In the genomic region with DNA sequence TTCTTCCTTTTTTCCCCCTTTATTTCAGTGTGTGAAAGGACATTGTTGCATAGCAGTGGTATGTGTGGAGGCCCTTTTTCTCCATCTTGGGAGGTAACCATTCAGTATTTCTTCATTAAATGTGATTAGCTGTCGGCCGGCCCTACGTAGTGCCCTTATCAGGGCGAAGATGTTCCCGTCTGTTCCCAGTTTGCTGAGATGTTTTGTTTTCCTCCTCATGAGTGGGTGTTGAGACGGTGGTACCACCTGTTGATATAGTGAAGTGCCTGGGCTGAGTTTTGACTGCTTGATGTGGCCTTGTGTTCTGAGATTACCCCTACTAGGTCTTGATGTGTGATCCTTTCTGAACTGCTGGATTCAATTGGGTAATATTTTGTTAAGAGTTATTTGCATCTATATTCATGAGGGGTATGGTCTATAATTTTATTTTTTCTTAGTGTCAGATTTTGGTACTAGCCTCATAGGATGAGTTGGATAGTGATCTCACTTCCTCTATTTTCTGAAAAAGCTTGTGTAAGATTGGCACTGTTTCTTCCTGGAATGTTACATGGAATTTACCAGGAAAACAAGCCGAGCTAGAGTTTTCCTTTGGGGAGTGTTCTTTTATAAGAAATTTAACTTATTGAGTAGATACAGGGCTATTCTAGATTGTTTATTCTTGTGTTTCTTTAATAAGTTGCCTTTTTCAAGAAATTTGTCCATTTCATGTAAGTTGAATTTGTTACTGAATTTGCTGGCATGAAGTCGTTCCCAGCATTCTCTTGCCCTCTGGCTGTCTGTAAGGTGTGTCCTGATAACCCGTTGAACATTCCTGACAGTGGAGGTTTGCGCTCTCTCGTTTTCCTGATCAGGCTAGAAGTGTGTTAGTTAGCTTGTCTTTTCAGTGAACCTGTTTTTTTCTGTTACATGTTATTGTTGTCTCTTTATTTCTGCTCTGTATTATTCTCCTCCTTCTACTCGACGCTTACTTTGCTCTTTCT, we compare ENCODE assay signal across 14 cellular contexts. TPM values are rescaled to one million over a fixed set of nuclear protein-coding genes. Genes with fewer than 3 reads are reported as not detected.
DNase-seq lines count a peak whose midpoint lies in the region; ATAC-seq and TF ChIP-seq lines count a peak whose summit lies in the region.
"Had no signal": no experiment of that assay in that cellular context is flagged by ENCODE, and none has a peak within 500 bp of the region (broad histone marks: within the 10 kb centered on the region; RNA-seq: fewer than 3 reads in every experiment).

No MANE protein-coding gene starts in this region.

- no peaks in the 10 kb centered on the region for H3K27me3 Mint-ChIP-seq in natural killer cell treated with Interleukin-12 subunit alpha and Interleukin-12 subunit beta and Interleukin-15 and Interleukin-18, amount 100 ng/mL, for 72 hours
- H3K27me3 Mint-ChIP-seq in natural killer cell (ENCODE audit: low read depth in 2 of 2), result no peaks in the 10 kb centered on the region
- no peaks in the 10 kb centered on the region; the same call in 1 of the 2 replicates for H3K27me3 Mint-ChIP-seq in WTC11 (ENCODE audit: low read depth)
- H3K27me3 Mint-ChIP-seq: activated naive CD4-positive, alpha-beta T cell treated with anti-CD3 and anti-CD28 coated beads, Interleukin-2, amount 50 U/mL, for 24 hours had no signal

- POLR2A ChIA-PET in WTC11 (lab: Charles Lee), result no interaction called here

- H3K4me1 ChIP-seq in Peyer's patch, result peaks cover 0 to 13% (median 3%) of the 10 kb centered on the region in 4 donors

- no peak for DNase-seq in natural killer cell treated with Interleukin-12 subunit alpha and Interleukin-12 subunit beta and Interleukin-15 and Interleukin-18, amount 100 ng/mL, for 72 hours (ENCODE audit: low spot score)
- no peak for DNase-seq in natural killer cell
- no peak for DNase-seq in WTC11 (ENCODE audit: low spot score)
- peak; percentile 31 for DNase-seq in kidney glomerular epithelial cell (lab: John Stamatoyannopoulos, UW)
- no peak for DNase-seq in Peyer's patch
- no peak for DNase-seq in stimulated activated CD4-positive, alpha-beta T cell treated with anti-CD3 and anti-CD28 coated beads, Interleukin-15, amount 100 ng/mL, for 24 hours
- no peak for DNase-seq in mesenteric fat pad (ENCODE audit: low spot score)
- DNase-seq: activated CD4-positive, alpha-beta T cell treated with anti-CD3 and anti-CD28 coated beads, Interleukin-2, amount 50 U/mL, for 4 hours; NCI-H2029 treated with DMSO at 0.1 percent for 48 hours; RPMI8226 had no signal

- ATAC-seq in natural killer cell treated with Interleukin-12 subunit alpha and Interleukin-12 subunit beta and Interleukin-15 and Interleukin-18, amount 100 ng/mL, for 72 hours, result no peak
- no peak for ATAC-seq in natural killer cell
- ATAC-seq in WTC11, result no peak
- ATAC-seq in GM21447 (IDR thresholded peaks at IDR 0.05; ENCODE audit: unreplicated experiment), result no peak
- ATAC-seq: psoas muscle had no signal

- peak overlapping the region; percentile 17 for H3K4me3 Mint-ChIP-seq in natural killer cell treated with Interleukin-12 subunit alpha and Interleukin-12 subunit beta and Interleukin-15 and Interleukin-18, amount 100 ng/mL, for 72 hours
- H3K4me3 Mint-ChIP-seq in natural killer cell (no peak overlapping the region), WTC11 (no peak overlapping the region)
- H3K4me3 Mint-ChIP-seq: activated naive CD4-positive, alpha-beta T cell treated with anti-CD3 and anti-CD28 coated beads, Interleukin-2, amount 50 U/mL, for 24 hours had no signal

- no peak overlapping the region for H3K27ac ChIP-seq in Peyer's patch
- H3K27ac ChIP-seq: BLaER1, psoas muscle had no signal

- CTCF ChIA-PET in WTC11 (lab: Charles Lee), result no interaction called here

- no peaks in the 10 kb centered on the region for H3K9me3 ChIP-seq in Peyer's patch
- H3K9me3 ChIP-seq: BLaER1, psoas muscle had no signal

- H3K4me1 Mint-ChIP-seq in natural killer cell treated with Interleukin-12 subunit alpha and Interleukin-12 subunit beta and Interleukin-15 and Interleukin-18, amount 100 ng/mL, for 72 hours (ENCODE audit: low read depth in 2 of 2), result peaks cover 24 to 32% of the 10 kb centered on the region in 2 donors
- peaks cover 8 to 26% of the 10 kb centered on the region in 2 donors for H3K4me1 Mint-ChIP-seq in natural killer cell
- H3K4me1 Mint-ChIP-seq in WTC11, result peaks cover 10% of the 10 kb centered on the region

- H3K4me3 ChIP-seq in Peyer's patch, result no peak overlapping the region
- H3K4me3 ChIP-seq: BLaER1, psoas muscle had no signal

- H3K27ac Mint-ChIP-seq in natural killer cell treated with Interleukin-12 subunit alpha and Interleukin-12 subunit beta and Interleukin-15 and Interleukin-18, amount 100 ng/mL, for 72 hours, result no peak overlapping the region
- no peak overlapping the region for H3K27ac Mint-ChIP-seq in natural killer cell
- H3K27ac Mint-ChIP-seq in WTC11, result peak overlapping the region; percentile 28; the same call in 1 of the 2 replicates

- peaks cover 1% of the 10 kb centered on the region for H3K36me3 Mint-ChIP-seq in natural killer cell treated with Interleukin-12 subunit alpha and Interleukin-12 subunit beta and Interleukin-15 and Interleukin-18, amount 100 ng/mL, for 72 hours
- H3K36me3 Mint-ChIP-seq in natural killer cell (no peaks in the 10 kb centered on the region), WTC11 (no peaks in the 10 kb centered on the region)
- H3K36me3 Mint-ChIP-seq: activated naive CD4-positive, alpha-beta T cell treated with anti-CD3 and anti-CD28 coated beads, Interleukin-2, amount 50 U/mL, for 24 hours had no signal

- H3K27me3 ChIP-seq in Peyer's patch, result no peaks in the 10 kb centered on the region
- H3K27me3 ChIP-seq: BLaER1 had no signal

- no peak for TF ChIP-seq CTCF in natural killer cell (IDR thresholded peaks at IDR 0.05)
- TF ChIP-seq CTCF in WTC11 (IDR thresholded peaks at IDR 0.05), result no peak
- no peak for TF ChIP-seq CTCF in Peyer's patch (IDR thresholded peaks at IDR 0.05)

- intact Hi-C loops in natural killer cell (cut with micrococcal nuclease), result no loop called here

- peaks cover 0 to 31% (median 0%) of the 10 kb centered on the region in 3 donors for H3K36me3 ChIP-seq in Peyer's patch

- no peaks in the 10 kb centered on the region for H3K9me3 Mint-ChIP-seq in natural killer cell treated with Interleukin-12 subunit alpha and Interleukin-12 subunit beta and Interleukin-15 and Interleukin-18, amount 100 ng/mL, for 72 hours
- H3K9me3 Mint-ChIP-seq in natural killer cell (no peaks in the 10 kb centered on the region), WTC11 (no peaks in the 10 kb centered on the region)
- H3K9me3 Mint-ChIP-seq: activated naive CD4-positive, alpha-beta T cell treated with anti-CD3 and anti-CD28 coated beads, Interleukin-2, amount 50 U/mL, for 24 hours had no signal

- TF ChIP-seq POLR2A in Peyer's patch (IDR thresholded peaks at IDR 0.05), result no peak

TF ChIP-seq in WTC11, 78 proteins besides CTCF, POLR2A, EP300 and RAD21 (continues in another document):
- TF ChIP-seq SOX15 (CRISPR knock-in tag; IDR thresholded peaks at IDR 0.05), result no peak
- TF ChIP-seq, protein P1, sequence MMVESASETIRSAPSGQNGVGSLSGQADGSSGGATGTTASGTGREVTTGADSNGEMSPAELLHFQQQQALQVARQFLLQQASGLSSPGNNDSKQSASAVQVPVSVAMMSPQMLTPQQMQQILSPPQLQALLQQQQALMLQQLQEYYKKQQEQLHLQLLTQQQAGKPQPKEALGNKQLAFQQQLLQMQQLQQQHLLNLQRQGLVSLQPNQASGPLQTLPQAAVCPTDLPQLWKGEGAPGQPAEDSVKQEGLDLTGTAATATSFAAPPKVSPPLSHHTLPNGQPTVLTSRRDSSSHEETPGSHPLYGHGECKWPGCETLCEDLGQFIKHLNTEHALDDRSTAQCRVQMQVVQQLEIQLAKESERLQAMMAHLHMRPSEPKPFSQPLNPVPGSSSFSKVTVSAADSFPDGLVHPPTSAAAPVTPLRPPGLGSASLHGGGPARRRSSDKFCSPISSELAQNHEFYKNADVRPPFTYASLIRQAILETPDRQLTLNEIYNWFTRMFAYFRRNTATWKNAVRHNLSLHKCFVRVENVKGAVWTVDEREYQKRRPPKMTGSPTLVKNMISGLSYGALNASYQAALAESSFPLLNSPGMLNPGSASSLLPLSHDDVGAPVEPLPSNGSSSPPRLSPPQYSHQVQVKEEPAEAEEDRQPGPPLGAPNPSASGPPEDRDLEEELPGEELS (CRISPR knock-in tag; IDR thresholded peaks at IDR 0.05), result no peak
- TF ChIP-seq, protein P2, sequence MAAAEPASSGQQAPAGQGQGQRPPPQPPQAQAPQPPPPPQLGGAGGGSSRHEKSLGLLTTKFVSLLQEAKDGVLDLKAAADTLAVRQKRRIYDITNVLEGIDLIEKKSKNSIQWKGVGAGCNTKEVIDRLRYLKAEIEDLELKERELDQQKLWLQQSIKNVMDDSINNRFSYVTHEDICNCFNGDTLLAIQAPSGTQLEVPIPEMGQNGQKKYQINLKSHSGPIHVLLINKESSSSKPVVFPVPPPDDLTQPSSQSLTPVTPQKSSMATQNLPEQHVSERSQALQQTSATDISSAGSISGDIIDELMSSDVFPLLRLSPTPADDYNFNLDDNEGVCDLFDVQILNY (CRISPR knock-in tag; IDR thresholded peaks at IDR 0.05), result no peak

RNA-seq across cellular contexts. Expression of a gene that starts 4.3 kb away (rescaled TPM):
- total RNA-seq in natural killer cell treated with Interleukin-12 subunit alpha and Interleukin-12 subunit beta and Interleukin-15 and Interleukin-18, amount 100 ng/mL, for 72 hours, result 10 to 100 TPM; 39.3 to 57.9 TPM
- 10 to 100 TPM; 16.8 to 25.8 (median 25.3) TPM for total RNA-seq in natural killer cell
- 26.6 to 33.0 TPM (median 27.9 TPM) in 3 replicates for total RNA-seq in WTC11 (2021)
- total RNA-seq in Peyer's patch, result 10 to 100 TPM; 23.1 to 62.2 (median 31.6) TPM
- total RNA-seq in mesenteric fat pad, result 29.9 TPM

RNA-seq across cellular contexts. Expression of a gene that starts 32.9 kb away (rescaled TPM):
- total RNA-seq in natural killer cell treated with Interleukin-12 subunit alpha and Interleukin-12 subunit beta and Interleukin-15 and Interleukin-18, amount 100 ng/mL, for 72 hours, result not detected
- total RNA-seq in natural killer cell, result not detected
- 2.9 to 3.4 TPM (median 3.3 TPM) in 3 replicates for total RNA-seq in WTC11 (2021)
- under 1 TPM in 1 of 4 donors, not detected in 3; 0.27 TPM for total RNA-seq in Peyer's patch
- not detected for total RNA-seq in mesenteric fat pad
- total RNA-seq: psoas muscle had no signal

RNA-seq across cellular contexts. Expression of a gene that starts 43.6 kb away (rescaled TPM):
- 10 to 100 TPM; 21.2 to 45.0 TPM for total RNA-seq in natural killer cell treated with Interleukin-12 subunit alpha and Interleukin-12 subunit beta and Interleukin-15 and Interleukin-18, amount 100 ng/mL, for 72 hours
- total RNA-seq in natural killer cell, result 10 to 100 TPM; 19.1 to 26.0 (median 23.7) TPM
- total RNA-seq in WTC11 (2021), result 29.4 to 34.1 TPM (median 29.8 TPM) in 3 replicates
- total RNA-seq in Peyer's patch, result 10 to 100 TPM; 14.9 to 27.2 (median 24.5) TPM
- 9.0 TPM for total RNA-seq in mesenteric fat pad

RNA-seq across cellular contexts. Expression of a gene that starts 44.0 kb away (rescaled TPM):
- 100 to 1,000 TPM; 284 to 315 TPM for total RNA-seq in natural killer cell treated with Interleukin-12 subunit alpha and Interleukin-12 subunit beta and Interleukin-15 and Interleukin-18, amount 100 ng/mL, for 72 hours
- total RNA-seq in natural killer cell, result 100 to 1,000 TPM; 154 to 177 (median 168) TPM
- total RNA-seq in WTC11 (2021), result 315 to 364 TPM (median 321 TPM) in 3 replicates
- total RNA-seq in Peyer's patch, result 100 to 1,000 TPM; 181 to 264 (median 228) TPM
- 258 TPM for total RNA-seq in mesenteric fat pad

RNA-seq across cellular contexts. Expression of a gene that starts 51.1 kb away (rescaled TPM):
- total RNA-seq in natural killer cell treated with Interleukin-12 subunit alpha and Interleukin-12 subunit beta and Interleukin-15 and Interleukin-18, amount 100 ng/mL, for 72 hours, result 10 to 100 TPM; 38.7 to 47.7 TPM
- total RNA-seq in natural killer cell (100 to 1,000 TPM in 2 of 3 donors, 10 to 100 TPM in 1; 77.9 to 112 (median 104) TPM), WTC11 (2021) (37.8 to 49.5 TPM (median 39.4 TPM) in 3 replicates), Peyer's patch (10 to 100 TPM; 52.8 to 86.7 (median 64.2) TPM), mesenteric fat pad (38.1 TPM)
